Comparison of ENCODE assay signal across 8 cellular contexts in genomic region chr15:39783244-39783820, GRCh38. TPM values are rescaled to one million over a fixed set of nuclear protein-coding genes. Genes with fewer than 3 reads are reported as not detected.
DNase-seq lines count a peak whose midpoint lies in the region; ATAC-seq, FAIRE-seq and TF ChIP-seq lines count a peak whose summit lies in the region.

No MANE protein-coding gene starts in this region.

- no peaks in the 10 kb centered on the region for H4K20me1 ChIP-seq in Karpas-422 (ENCODE audit: insufficient read depth, low read depth, low read length)

- H3K4me1 Mint-ChIP-seq in chondrocyte (ENCODE audit: low read depth) = peaks cover 48% of the 10 kb centered on the region

- no peak for TF ChIP-seq POLR2A in H54 (IDR thresholded peaks at IDR 0.05; ENCODE audit: low read depth, low read length)

- H3K4me3 ChIP-seq in AG10803 (ENCODE audit: low read length) (peak overlapping the region; percentile 85), Karpas-422 (ENCODE audit: low read length) (peak overlapping the region; percentile 77), mucosa of stomach (ENCODE audit: low read length) (peak overlapping the region; percentile 65)

- no peak for FAIRE-seq in H54 (lab: Jason Lieb, UNC)

- H3K4me3 Mint-ChIP-seq in chondrocyte (ENCODE audit: unreplicated experiment) = peak overlapping the region; percentile 93

- H3K9me3 ChIP-seq in Karpas-422 (ENCODE audit: low read length) (no peaks in the 10 kb centered on the region), mucosa of stomach (ENCODE audit: control insufficient read depth, low read length) (no peaks in the 10 kb centered on the region)

- H3K27me3 Mint-ChIP-seq in chondrocyte (ENCODE audit: low read depth) = no peaks in the 10 kb centered on the region

- H2AFZ ChIP-seq in Karpas-422 (ENCODE audit: low read length) = peak overlapping the region; percentile 66

- no peaks in the 10 kb centered on the region for H3K9me2 ChIP-seq in Karpas-422 (replicated peaks; ENCODE audit: insufficient read depth, low read length)

- no peaks in the 10 kb centered on the region for H3K9me3 Mint-ChIP-seq in chondrocyte (ENCODE audit: low read depth)

- ATAC-seq in HG02870 (IDR thresholded peaks at IDR 0.05; ENCODE audit: unreplicated experiment) = no peak

- H3K36me3 Mint-ChIP-seq in chondrocyte (ENCODE audit: low read depth) = no peaks in the 10 kb centered on the region

- H3K27me3 ChIP-seq in Karpas-422 (ENCODE audit: low read length) (no peaks in the 10 kb centered on the region), mucosa of stomach (ENCODE audit: control insufficient read depth, insufficient read depth, low read length) (no peaks in the 10 kb centered on the region)

- H3K4me1 ChIP-seq in Karpas-422 (ENCODE audit: low read length) (peaks cover 16% of the 10 kb centered on the region), mucosa of stomach (ENCODE audit: control insufficient read depth, insufficient read depth, low read length) (peaks cover 11% of the 10 kb centered on the region)

- peak overlapping the region; percentile 4 for H3K27ac Mint-ChIP-seq in chondrocyte (ENCODE audit: unreplicated experiment)

- H3K79me2 ChIP-seq in Karpas-422 (ENCODE audit: low read length) = peaks cover 8% of the 10 kb centered on the region

- TF ChIP-seq CTCF in AG10803 (conservative IDR thresholded peaks at IDR 0.05; ENCODE audit: low read length) (no peak), chondrocyte (IDR thresholded peaks at IDR 0.05) (no peak)

- peak overlapping the region; percentile 85 for H3K4me2 ChIP-seq in Karpas-422 (ENCODE audit: low read depth, low read length, poor library complexity, severe bottlenecking)

- DNase-seq in AG10803 (ENCODE audit: low read depth) = no peak
- peak; percentile 51 for DNase-seq in Karpas-422
- no peak for DNase-seq in chondrocyte (ENCODE audit: low spot score)
- no peak for DNase-seq in putamen (ENCODE audit: low spot score)
- DNase-seq in H54 (ENCODE audit: insufficient read length, low spot score) = no peak
- no peak for DNase-seq in NCI-H1436 (lab: John Stamatoyannopoulos, UW)

- H3K27ac ChIP-seq in Karpas-422 (ENCODE audit: low read length) = no peak overlapping the region

- H3K9ac ChIP-seq in Karpas-422 (ENCODE audit: low read length) (peak overlapping the region; percentile 77), mucosa of stomach (ENCODE audit: low read length) (peak overlapping the region; percentile 63)

- H3K36me3 ChIP-seq in Karpas-422 (ENCODE audit: insufficient read depth, low read length) (no peaks in the 10 kb centered on the region), mucosa of stomach (ENCODE audit: control insufficient read depth, insufficient read depth, low read length) (no peaks in the 10 kb centered on the region)

RNA-seq across cellular contexts. Expression of gene FSIP1, which starts 0.7 kb away (rescaled TPM):
- total RNA-seq in Karpas-422 (2014; rRNA removed; shearing (Covaris generic); ENCODE audit: low replicate concordance) = 0.07 and 0.79 TPM in 2 replicates
- 0.40 to 2.9 TPM (median 0.79 TPM) in 3 replicates for total RNA-seq in chondrocyte
